Comparison of ENCODE assay signal across 9 cellular contexts in the genomic region with DNA sequence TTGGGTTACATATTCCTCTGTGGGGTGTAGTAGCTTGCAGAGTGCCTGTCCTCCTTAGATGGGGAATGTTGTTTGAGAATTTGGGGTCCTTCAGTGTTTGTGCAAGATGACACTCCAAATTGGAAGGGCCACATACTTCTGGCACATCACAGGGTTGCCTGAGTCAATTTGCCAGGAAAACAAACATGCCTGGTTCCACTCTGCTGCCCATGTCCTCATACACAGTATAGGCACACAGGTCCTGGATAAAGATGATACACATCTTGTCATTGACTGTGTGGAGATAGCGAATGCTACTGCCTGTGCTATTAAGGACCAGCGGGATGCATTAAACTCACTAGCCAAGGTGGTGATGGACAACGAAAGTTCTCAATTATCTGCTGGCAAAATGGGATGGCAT. TPM values are rescaled to one million over a fixed set of nuclear protein-coding genes. Genes with fewer than 3 reads are reported as not detected.
"Had no signal": no experiment of that assay in that cellular context is flagged by ENCODE, and none has a peak within 500 bp of the region (broad histone marks: within the 10 kb centered on the region; RNA-seq: fewer than 3 reads in every experiment).

No MANE protein-coding gene starts in this region.

- DNase-seq: GDM1, GF-D8 had no signal

- FAIRE-seq: G401.6, GM12878, GM12891, GM12892, GM18507, GM19239 had no signal

- H3K4me3 ChIP-seq: GM12878 had no signal

- ATAC-seq: GM12878 had no signal

RNA-seq across cellular contexts. Expression of gene CLRN2, which starts 50.9 kb away (rescaled TPM):
- total RNA-seq: G401, GM12878 had no signal
- polyA plus RNA-seq: GM12878 had no signal
